In the genomic region with DNA sequence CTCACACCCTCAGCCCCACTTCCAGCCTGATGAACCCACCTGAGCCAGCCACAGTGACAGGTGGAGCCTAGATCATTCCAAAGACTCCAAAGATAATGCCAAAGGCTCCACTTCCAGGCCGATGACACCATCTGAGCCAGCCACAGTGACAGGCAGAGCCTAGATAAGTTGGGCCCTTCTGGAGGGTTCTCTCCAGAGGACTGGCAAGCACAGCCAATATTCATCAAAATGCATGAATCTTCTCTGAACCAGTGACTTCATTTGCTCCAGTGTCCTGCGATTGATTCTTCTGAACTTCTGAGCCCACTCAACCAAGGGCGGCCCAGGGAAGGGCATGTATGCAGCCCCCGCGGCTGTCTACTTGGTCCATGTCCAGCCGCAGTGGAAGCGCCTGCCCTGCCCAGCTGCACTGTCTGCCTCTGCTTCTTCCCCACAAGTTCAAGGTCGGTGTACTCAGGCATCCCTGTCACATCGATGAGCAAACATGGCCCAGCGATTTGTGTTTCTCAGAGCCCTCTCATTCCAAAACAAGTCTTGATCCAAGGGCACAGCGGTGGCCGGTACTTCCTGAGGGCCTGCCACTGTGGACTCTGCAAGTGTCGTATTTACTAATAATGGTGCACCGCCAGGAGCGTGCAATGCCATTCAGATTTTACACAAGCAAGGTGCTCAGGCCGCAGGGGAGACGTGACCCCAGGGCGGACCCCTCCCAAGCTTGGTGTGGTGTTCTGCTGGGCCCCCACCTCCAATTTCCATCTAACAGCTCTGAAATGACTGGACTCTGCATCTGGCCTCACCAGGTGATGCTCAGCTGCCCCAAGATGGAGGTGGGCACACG, we compare ENCODE assay signal across 18 cellular contexts.
DNase-seq lines count a peak whose midpoint lies in the region; ATAC-seq and TF ChIP-seq lines count a peak whose summit lies in the region.
"Had no signal": no experiment of that assay in that cellular context is flagged by ENCODE, and none has a peak within 500 bp of the region (broad histone marks: within the 10 kb centered on the region; RNA-seq: fewer than 3 reads in every experiment).

No MANE protein-coding gene starts in this region.

- no peak overlapping the region for H4K8ac ChIP-seq in H9 (replicated peaks; ENCODE audit: insufficient read length, low read depth, low read length)
- H4K8ac ChIP-seq in trophoblast cell (ENCODE audit: low read depth, low read length), result peak overlapping the region; percentile 12

- H3K27me3 ChIP-seq in H9 (ENCODE audit: insufficient read depth, low read length) (no peaks in the 10 kb centered on the region), liver (ENCODE audit: control insufficient read depth in 4 of 4, insufficient read depth in 4 of 4, low read length in 3 of 4) (no peaks in the 10 kb centered on the region), trophoblast cell (ENCODE audit: insufficient read depth, low read length) (no peaks in the 10 kb centered on the region), BE2C (no peaks in the 10 kb centered on the region)

- H3K27ac ChIP-seq in H9 (ENCODE audit: insufficient read length, low read depth, low read length) (no peak overlapping the region), liver (ENCODE audit: low read depth in 1 of 2, low read length in 2 of 2) (peak overlapping the region; percentile 84 to 99), trophoblast cell (ENCODE audit: low read depth, low read length) (no peak overlapping the region)
- H3K27ac ChIP-seq: PC-9 had no signal

- no peak overlapping the region for H3K4ac ChIP-seq in H9 (ENCODE audit: low read depth, low read length)
- peak overlapping the region; percentile 84 for H3K4ac ChIP-seq in trophoblast cell (ENCODE audit: low read depth, low read length)

- no peaks in the 10 kb centered on the region for H3K9me3 ChIP-seq in H9 (ENCODE audit: control insufficient read depth, low read depth, low read length)
- no peaks in the 10 kb centered on the region for H3K9me3 ChIP-seq in liver (ENCODE audit: control insufficient read depth in 4 of 4, low read length in 3 of 4)
- H3K9me3 ChIP-seq in trophoblast cell (ENCODE audit: insufficient read depth, low read depth, low read length), result no peaks in the 10 kb centered on the region
- H3K9me3 ChIP-seq in BE2C, result no peaks in the 10 kb centered on the region
- H3K9me3 ChIP-seq: SK-N-SH had no signal

- H3K9ac ChIP-seq in H9 (ENCODE audit: extremely low read depth, insufficient read length, low read length) (no peak overlapping the region), liver (ENCODE audit: low read depth in 1 of 2, low read length in 2 of 2) (peak overlapping the region in 1 of 2 donors; percentile 68), trophoblast cell (ENCODE audit: low read length) (no peak overlapping the region)
- H3K9ac ChIP-seq: SK-N-SH had no signal

- TF ChIP-seq RAD21 in liver (IDR thresholded peaks at IDR 0.05), result peak; percentile 56 to 60

- H3K79me2 ChIP-seq in H9 (ENCODE audit: insufficient read depth, low read length) (no peaks in the 10 kb centered on the region; the same call in 1 of the 2 replicates), trophoblast cell (ENCODE audit: control insufficient read depth, insufficient read depth, low read length, poor library complexity) (peaks cover 71% of the 10 kb centered on the region)

- no peak overlapping the region for H3K56ac ChIP-seq in H9 (ENCODE audit: insufficient read length, low read depth, low read length)

- H3K4me1 Mint-ChIP-seq in H9, result peaks cover 57 to 63% of the 10 kb centered on the region in 2 experiments
- peaks cover 27% of the 10 kb centered on the region for H3K4me1 Mint-ChIP-seq in activated B cell treated with CpG ODN at 0.5 μM for 24 hours
- H3K4me1 Mint-ChIP-seq: CD4-positive, alpha-beta memory T cell had no signal

- POLR2A ChIA-PET in activated B cell treated with CpG ODN at 0.5 μM for 24 hours (lab: Charles Lee), result no interaction called here

- H3K14ac ChIP-seq in H9 (ENCODE audit: insufficient read depth, low read length) (peak overlapping the region; percentile 30; the same call in 1 of the 2 replicates), trophoblast cell (ENCODE audit: low read length) (peak overlapping the region; percentile 29)

- H3K4me3 ChIP-seq in liver (ENCODE audit: low read depth in 1 of 3, low read length in 3 of 3) (peak overlapping the region in 1 of 3 donors; percentile 19), trophoblast cell (ENCODE audit: low read depth, low read length) (no peak overlapping the region), BE2C (ENCODE audit: low read depth, low read length) (no peak overlapping the region)
- H3K4me3 ChIP-seq: PC-9 had no signal

- no peaks in the 10 kb centered on the region for H3K79me1 ChIP-seq in H9 (ENCODE audit: insufficient read depth, low read depth, low read length, poor library complexity, severe bottlenecking)
- peaks cover 80% of the 10 kb centered on the region for H3K79me1 ChIP-seq in trophoblast cell (ENCODE audit: low read length)

- H2BK5ac ChIP-seq in H9 (ENCODE audit: insufficient read length, low read length) (no peak overlapping the region), trophoblast cell (ENCODE audit: low read depth, low read length, poor library complexity) (peak overlapping the region; percentile 11)

- DNase-seq in H9 (no peak), activated B cell treated with CpG ODN at 0.5 μM for 24 hours (no peak), trophoblast cell (no peak), EL (no peak), NCI-H1105 (lab: John Stamatoyannopoulos, UW) (no peak), DMS53 (lab: John Stamatoyannopoulos, UW) (no peak), BE2C (no peak)
- DNase-seq: MV-4-11, NCI-H1436, NCI-H2081, NCI-H226, NCI-H526 treated with DMSO at 0.1 percent for 48 hours, PC-9, SK-N-SH had no signal

- H3K27ac Mint-ChIP-seq in H9 (peak overlapping the region; percentile 18 to 93 (median 40); a peak in 4 of 7 replicates), activated B cell treated with CpG ODN at 0.5 μM for 24 hours (peak overlapping the region; percentile 51)
- H3K27ac Mint-ChIP-seq: CD4-positive, alpha-beta memory T cell had no signal

- H3K36me3 ChIP-seq in liver (ENCODE audit: control insufficient read depth in 4 of 4, insufficient read depth in 3 of 4, low read depth in 1 of 4, low read length in 3 of 4) (no peaks in the 10 kb centered on the region), trophoblast cell (ENCODE audit: control insufficient read depth in 1 of 2, insufficient read depth in 2 of 2, low read length in 2 of 2) (peaks cover 0 to 5% of the 10 kb centered on the region in 2 experiments), BE2C (peaks cover 2% of the 10 kb centered on the region; the same call in 1 of the 2 replicates)

- no peak overlapping the region for H2BK20ac ChIP-seq in H9 (ENCODE audit: low read depth, low read length, poor library complexity, severe bottlenecking)

- H3K18ac ChIP-seq in H9 (ENCODE audit: insufficient read length, low read depth, low read length), result no peak overlapping the region
- peak overlapping the region; percentile 33 for H3K18ac ChIP-seq in trophoblast cell (ENCODE audit: low read length)

- H3K4me2 ChIP-seq in H9 (ENCODE audit: insufficient read depth, insufficient read length, low read length) (no peak overlapping the region), trophoblast cell (ENCODE audit: low read length) (no peak overlapping the region)
- H3K4me2 ChIP-seq: PC-9, SK-N-SH had no signal

- H4K12ac ChIP-seq in trophoblast cell (ENCODE audit: low read depth, low read length), result no peak overlapping the region

- no peak overlapping the region for H2BK120ac ChIP-seq in H9 (ENCODE audit: low read depth, low read length, poor library complexity, severe bottlenecking)
- H2BK120ac ChIP-seq in trophoblast cell (ENCODE audit: insufficient read depth, low read length, poor library complexity), result peak overlapping the region; percentile 6

- WGBS in H9 (ENCODE audit: extremely low coverage, insufficient read length, low lambda C conversion rate), result no CpG with 5 or more reads among the region's 19 CpGs
- WGBS in liver, result 48% methylated on average over 19 of the region's 19 CpGs
- no CpG with 5 or more reads among the region's 19 CpGs for WGBS in trophoblast cell (ENCODE audit: extremely low coverage, insufficient coverage, insufficient read length)

- intact Hi-C loops in activated B cell treated with CpG ODN at 0.5 μM for 24 hours (cut with micrococcal nuclease), result no loop called here

- H3K9me3 Mint-ChIP-seq in H9 (no peaks in the 10 kb centered on the region), activated B cell treated with CpG ODN at 0.5 μM for 24 hours (no peaks in the 10 kb centered on the region)
- H3K9me3 Mint-ChIP-seq: CD4-positive, alpha-beta memory T cell; IgD-negative memory B cell had no signal

- H4K91ac ChIP-seq in H9 (ENCODE audit: insufficient read length, low read depth, low read length), result no peak overlapping the region
- peak overlapping the region; percentile 97 for H4K91ac ChIP-seq in trophoblast cell (ENCODE audit: low read depth, low read length)

- no peak overlapping the region for H4K5ac ChIP-seq in H9 (ENCODE audit: insufficient read length, low read depth, low read length)

- H3K27me3 Mint-ChIP-seq in H9 (ENCODE audit: low read depth), result no peaks in the 10 kb centered on the region; the same call in none of the 2 replicates
- no peaks in the 10 kb centered on the region for H3K27me3 Mint-ChIP-seq in activated B cell treated with CpG ODN at 0.5 μM for 24 hours
- H3K27me3 Mint-ChIP-seq: CD4-positive, alpha-beta memory T cell; IgD-negative memory B cell had no signal

- no peak overlapping the region for H3T11ph ChIP-seq in H9 (ENCODE audit: low read length)

- no peak for ATAC-seq in activated B cell treated with CpG ODN at 0.5 μM for 24 hours (ENCODE audit: low read depth)
- ATAC-seq: Right ventricle myocardium inferior had no signal

- no peak overlapping the region for H2AFZ ChIP-seq in H9 (ENCODE audit: low read length)
- H2AFZ ChIP-seq in trophoblast cell (ENCODE audit: insufficient read depth, low read length, poor library complexity), result no peak overlapping the region
- H2AFZ ChIP-seq: PC-9 had no signal

- H4K20me1 ChIP-seq in H9 (ENCODE audit: control insufficient read depth, insufficient read depth, insufficient read length), result no peaks in the 10 kb centered on the region

- H3K4me1 ChIP-seq in H9 (ENCODE audit: insufficient read depth, low read length) (no peaks in the 10 kb centered on the region; the same call in 1 of the 2 replicates), liver (ENCODE audit: control insufficient read depth in 4 of 4, insufficient read depth in 4 of 4, low read length in 3 of 4) (peaks cover 54 to 97% (median 78%) of the 10 kb centered on the region in 4 donors), trophoblast cell (ENCODE audit: control insufficient read depth in 1 of 2, insufficient read depth in 2 of 2, low read length in 2 of 2) (peaks cover 76 to 82% of the 10 kb centered on the region in 2 experiments), BE2C (peaks cover 76% of the 10 kb centered on the region)

- H2BK15ac ChIP-seq in H9 (ENCODE audit: low read depth, low read length), result no peak overlapping the region

- no peak overlapping the region for H2AK5ac ChIP-seq in H9 (ENCODE audit: insufficient read length, low read length)
- H2AK5ac ChIP-seq in trophoblast cell (ENCODE audit: low read length), result peak overlapping the region; percentile 57

- no peak overlapping the region for H3K23ac ChIP-seq in H9 (ENCODE audit: insufficient read length, low read depth, low read length)
- H3K23ac ChIP-seq in trophoblast cell (ENCODE audit: low read length), result no peak overlapping the region

- H2BK12ac ChIP-seq in H9 (ENCODE audit: insufficient read length, low read depth, low read length) (no peak overlapping the region), trophoblast cell (ENCODE audit: low read length) (peak overlapping the region; percentile 50)

- H3K23me2 ChIP-seq in H9 (ENCODE audit: insufficient read length, low read depth, low read length, poor library complexity, severe bottlenecking), result no peaks in the 10 kb centered on the region

- no peak overlapping the region for H3K4me3 Mint-ChIP-seq in H9
- no peak overlapping the region for H3K4me3 Mint-ChIP-seq in activated B cell treated with CpG ODN at 0.5 μM for 24 hours
- H3K4me3 Mint-ChIP-seq: CD4-positive, alpha-beta memory T cell had no signal

- CTCF ChIA-PET in activated B cell treated with CpG ODN at 0.5 μM for 24 hours (lab: Charles Lee), result no interaction called here

- peaks cover 0 to 5% (median 2%) of the 10 kb centered on the region in 3 experiments; a peak in 2 of 7 replicates for H3K36me3 Mint-ChIP-seq in H9 (ENCODE audit: insufficient read depth in 1 of 3, low read depth in 3 of 3)
- peaks cover 37% of the 10 kb centered on the region for H3K36me3 Mint-ChIP-seq in activated B cell treated with CpG ODN at 0.5 μM for 24 hours (ENCODE audit: low read depth)
- H3K36me3 Mint-ChIP-seq: CD4-positive, alpha-beta memory T cell had no signal

- no peak for TF ChIP-seq CTCF in H9 (conservative IDR thresholded peaks at IDR 0.05)
- TF ChIP-seq CTCF in activated B cell treated with CpG ODN at 0.5 μM for 24 hours (IDR thresholded peaks at IDR 0.05), result no peak
- TF ChIP-seq CTCF in liver (IDR thresholded peaks at IDR 0.05; ENCODE audit: low read depth, low read length, missing input control), result no peak
- TF ChIP-seq CTCF in BE2C (IDR thresholded peaks at IDR 0.05; ENCODE audit: low read depth, low read length), result no peak

Comparison
In these comparisons a context has a peak if more than half of its experiments do, and no peak if none do; other contexts are left out.
1. H3K27ac ChIP-seq: peak in liver (2 of 2); none in H9 (single experiment) and trophoblast cell (single experiment).